8 cellular contexts compared by ENCODE assay signal in genomic region chr5:149264432-149265069, GRCh38. TPM values are rescaled to one million over a fixed set of nuclear protein-coding genes. Genes with fewer than 3 reads are reported as not detected.
DNase-seq lines count a peak whose midpoint lies in the region; ATAC-seq, FAIRE-seq and TF ChIP-seq lines count a peak whose summit lies in the region.

No MANE protein-coding gene starts in this region.

- ATAC-seq in activated CD8-positive, alpha-beta T cell treated with anti-CD3 and anti-CD28 coated beads for 36 hours: peak; percentile 90

- POLR2A ChIA-PET in activated CD8-positive, alpha-beta T cell treated with anti-CD3 and anti-CD28 coated beads for 36 hours (lab: Charles Lee): no interaction called here

- H3K27ac Mint-ChIP-seq in activated CD8-positive, alpha-beta T cell treated with anti-CD3 and anti-CD28 coated beads for 36 hours: no peak overlapping the region

- no peak for DNase-seq in GM12892 (ENCODE audit: insufficient read length)
- DNase-seq in HFF-Myc (ENCODE audit: extremely low read depth, low read depth): no peak
- DNase-seq in NCI-H2029 (lab: John Stamatoyannopoulos, UW): peak; percentile 57
- DNase-seq in activated CD8-positive, alpha-beta T cell treated with anti-CD3 and anti-CD28 coated beads for 36 hours: peak; percentile 54
- peak; percentile 43 for DNase-seq in glomerular visceral epithelial cell (ENCODE audit: extremely low spot score)
- DNase-seq in stimulated activated CD4-positive, alpha-beta T cell treated with anti-CD3 and anti-CD28 coated beads, Interleukin-1b, Interleukin-23, amount 100 ng/mL, for 48 hours: peak; percentile 27
- DNase-seq in NOMO-1 treated with DMSO at 0.1 percent for 48 hours (lab: John Stamatoyannopoulos, UW; ENCODE audit: unreplicated experiment): no peak
- DNase-seq in SIG-M5 treated with dmso at 0.1 percent for 504 hours (lab: John Stamatoyannopoulos, UW; ENCODE audit: unreplicated experiment): no peak

- peak; percentile 14 for FAIRE-seq in GM12892 (lab: Jason Lieb, UNC)

- peak; percentile 36 for TF ChIP-seq CTCF in HFF-Myc (IDR thresholded peaks at IDR 0.05; ENCODE audit: low read depth, low read length, missing control alignments)
- TF ChIP-seq CTCF in activated CD8-positive, alpha-beta T cell treated with anti-CD3 and anti-CD28 coated beads for 36 hours (IDR thresholded peaks at IDR 0.05): peak; percentile 50

- peaks cover 6% of the 10 kb centered on the region for H3K9me3 Mint-ChIP-seq in activated CD8-positive, alpha-beta T cell treated with anti-CD3 and anti-CD28 coated beads for 36 hours

- H3K4me3 ChIP-seq in HFF-Myc (replicated peaks; ENCODE audit: low read depth, low read length): no peak overlapping the region

- CTCF ChIA-PET in activated CD8-positive, alpha-beta T cell treated with anti-CD3 and anti-CD28 coated beads for 36 hours (lab: Charles Lee): interaction anchor here (0.7 to 4.5 kb wide), 5 partner anchors 15 to 125 kb away, joined by 4 to 39 read pairs (median 4); partner anchors contain the start of gene ABLIM3

- TF ChIP-seq POLR2A in GM12892 (IDR thresholded peaks at IDR 0.05; ENCODE audit: low read depth, low read length): no peak

- H3K4me1 Mint-ChIP-seq in activated CD8-positive, alpha-beta T cell treated with anti-CD3 and anti-CD28 coated beads for 36 hours (ENCODE audit: low read depth): no peaks in the 10 kb centered on the region

- H3K36me3 Mint-ChIP-seq in activated CD8-positive, alpha-beta T cell treated with anti-CD3 and anti-CD28 coated beads for 36 hours (ENCODE audit: low read depth): peaks cover 2% of the 10 kb centered on the region

- intact Hi-C loops in activated CD8-positive, alpha-beta T cell treated with anti-CD3 and anti-CD28 coated beads for 36 hours (cut with micrococcal nuclease): no loop called here

- no peak overlapping the region for H3K4me3 Mint-ChIP-seq in activated CD8-positive, alpha-beta T cell treated with anti-CD3 and anti-CD28 coated beads for 36 hours

- H3K27me3 Mint-ChIP-seq in activated CD8-positive, alpha-beta T cell treated with anti-CD3 and anti-CD28 coated beads for 36 hours: peaks cover 5% of the 10 kb centered on the region

RNA-seq across cellular contexts. Expression of gene AFAP1L1, which starts 7.1 kb away (rescaled TPM):
- polyA plus RNA-seq in GM12892 (2012; ENCODE audit: missing spikeins): not detected
- total RNA-seq in activated CD8-positive, alpha-beta T cell treated with anti-CD3 and anti-CD28 coated beads for 36 hours: 1 to 10 TPM; 1.3 to 1.6 TPM

Comparison
In these comparisons a context has a peak if more than half of its experiments do, and no peak if none do; other contexts are left out.
1. DNase-seq: peak in NCI-H2029 (single experiment), activated CD8-positive, alpha-beta T cell treated with anti-CD3 and anti-CD28 coated beads for 36 hours (single experiment), glomerular visceral epithelial cell (single experiment) and stimulated activated CD4-positive, alpha-beta T cell treated with anti-CD3 and anti-CD28 coated beads, Interleukin-1b, Interleukin-23, amount 100 ng/mL, for 48 hours (single experiment); none in GM12892 (single experiment), HFF-Myc (single experiment), NOMO-1 treated with DMSO at 0.1 percent for 48 hours (single experiment) and SIG-M5 treated with dmso at 0.1 percent for 504 hours (single experiment).